ENCODE assay signal across 9 cellular contexts in the genomic region with DNA sequence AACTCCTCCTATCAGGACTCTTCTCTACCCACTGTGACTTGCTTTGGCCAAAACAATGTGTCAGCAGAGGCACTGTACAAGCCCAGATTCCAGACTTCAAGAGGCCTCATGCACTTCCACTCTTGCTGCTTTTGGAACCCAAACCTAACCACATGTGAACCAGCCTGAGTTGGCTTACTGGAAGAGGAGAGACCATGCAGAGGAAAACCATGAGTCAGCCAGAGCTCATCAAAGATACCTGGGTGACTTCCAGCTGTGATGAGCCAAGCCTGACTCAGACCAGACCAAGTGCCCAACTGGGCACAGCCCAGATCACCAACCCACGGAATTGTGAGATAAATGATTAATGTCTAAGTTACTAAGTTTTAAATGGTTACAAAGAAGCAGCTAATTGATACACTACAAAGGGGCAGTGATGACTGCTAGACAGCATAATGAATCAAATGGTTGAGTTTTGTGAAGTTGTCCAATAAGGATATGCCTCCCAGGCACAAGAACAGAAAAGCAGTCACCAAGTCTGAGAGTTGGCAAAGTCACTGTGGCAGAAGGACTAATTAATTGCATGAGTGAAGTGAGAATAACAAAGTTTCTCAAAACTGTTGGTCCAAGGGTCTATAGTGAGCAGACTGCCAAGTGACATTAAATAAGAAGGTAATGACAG. TPM values are rescaled to one million over a fixed set of nuclear protein-coding genes. Genes with fewer than 3 reads are reported as not detected.
A peak's percentile ranks its signal among the peaks of the same experiment; 100 is the strongest.
DNase-seq lines count a peak whose midpoint lies in the region; ATAC-seq and TF ChIP-seq lines count a peak whose summit lies in the region.
"Had no signal": no experiment of that assay in that cellular context is flagged by ENCODE, and none has a peak within 500 bp of the region (broad histone marks: within the 10 kb centered on the region; RNA-seq: fewer than 3 reads in every experiment).

No MANE protein-coding gene starts in this region.

- H3K4me3 ChIP-seq in AG04449 (ENCODE audit: low read depth, low read length) (no peak overlapping the region), endodermal cell (ENCODE audit: low read length) (no peak overlapping the region), stomach (no peak overlapping the region)

- H3K4me1 Mint-ChIP-seq in endodermal cell, result no peaks in the 10 kb centered on the region

- ATAC-seq in GM18907 (IDR thresholded peaks at IDR 0.05; ENCODE audit: unreplicated experiment) (peak; percentile 80), foreskin keratinocyte (peak; percentile 99), GM19467 (IDR thresholded peaks at IDR 0.05; ENCODE audit: unreplicated experiment) (no peak)

- H3K27ac Mint-ChIP-seq in endodermal cell, result no peak overlapping the region

- H3K27me3 ChIP-seq in foreskin keratinocyte (no peaks in the 10 kb centered on the region), endodermal cell (ENCODE audit: control insufficient read depth, insufficient read depth, low read length, poor library complexity, severe bottlenecking) (no peaks in the 10 kb centered on the region), stomach (no peaks in the 10 kb centered on the region)

- peaks cover 15% of the 10 kb centered on the region for H3K4me1 ChIP-seq in foreskin keratinocyte
- H3K4me1 ChIP-seq in endodermal cell (ENCODE audit: control insufficient read depth, insufficient read depth, low read length), result no peaks in the 10 kb centered on the region
- no peaks in the 10 kb centered on the region for H3K4me1 ChIP-seq in stomach

- peaks cover 7% of the 10 kb centered on the region for H3K9me3 ChIP-seq in endodermal cell (ENCODE audit: control insufficient read depth, low read length)
- peaks cover 5 to 19% (median 13%) of the 10 kb centered on the region in 4 donors for H3K9me3 ChIP-seq in stomach

- intact Hi-C loops in stomach (cut with DNase I; ENCODE audit: low total_unique reads), result no loop called here

- H3K27ac ChIP-seq in foreskin keratinocyte (peak overlapping the region; percentile 59), endodermal cell (ENCODE audit: low read depth, low read length) (no peak overlapping the region), stomach (no peak overlapping the region)

- TF ChIP-seq CTCF in AG04449 (IDR thresholded peaks at IDR 0.05; ENCODE audit: insufficient read depth, low read length, missing control alignments), result no peak
- TF ChIP-seq CTCF in foreskin keratinocyte (conservative IDR thresholded peaks at IDR 0.05), result no peak
- TF ChIP-seq CTCF in endodermal cell (conservative IDR thresholded peaks at IDR 0.05), result no peak
- no peak for TF ChIP-seq CTCF in stomach (IDR thresholded peaks at IDR 0.05)

- no peak for TF ChIP-seq EP300 in stomach (IDR thresholded peaks at IDR 0.05)

- H3K36me3 ChIP-seq in endodermal cell (ENCODE audit: control insufficient read depth, insufficient read depth, low read length) (no peaks in the 10 kb centered on the region), stomach (no peaks in the 10 kb centered on the region)

- TF ChIP-seq POLR2A in stomach (IDR thresholded peaks at IDR 0.05), result no peak

- WGBS in endodermal cell (ENCODE audit: insufficient coverage in 1 of 2, insufficient read length in 1 of 2), 2 experiments, result 40 to 76% methylated on average over 1 of the region's 1 CpG
- 38 to 57% (median 50%) methylated on average over 1 of the region's 1 CpG for WGBS in stomach, 5 donors

- H3K27me3 Mint-ChIP-seq in endodermal cell (ENCODE audit: insufficient read depth), result no peaks in the 10 kb centered on the region

- no peak overlapping the region for H3K4me3 Mint-ChIP-seq in endodermal cell
- H3K4me3 Mint-ChIP-seq: neural crest cell had no signal

- peaks cover 12% of the 10 kb centered on the region for H3K9me3 Mint-ChIP-seq in endodermal cell

- DNase-seq in AG04449 (ENCODE audit: low read depth, low spot score), result peak; percentile 97
- peak; percentile 94 for DNase-seq in RKO (ENCODE audit: low spot score)
- DNase-seq in foreskin keratinocyte, result peak; percentile 98 to 99
- DNase-seq in inferior parietal cortex (ENCODE audit: extremely low spot score), result no peak
- DNase-seq in endodermal cell, result no peak
- DNase-seq in stomach, result no peak

- POLR2A ChIA-PET in AG04449 (lab: Yijun Ruan, JAX), result interaction anchor here (0.7 to 1.6 kb wide), 3 partner anchors 10 to 236 kb away, joined by 3 to 4 read pairs (median 3); no protein-coding TSS in a partner anchor

- no peaks in the 10 kb centered on the region for H3K36me3 Mint-ChIP-seq in endodermal cell (ENCODE audit: low read depth)

- H3K9ac ChIP-seq in endodermal cell (ENCODE audit: extremely low read depth, low read length, poor library complexity, severe bottlenecking), result no peak overlapping the region

- CTCF ChIA-PET in AG04449 (lab: Yijun Ruan, JAX), result interaction anchor here (1.4 to 6.1 kb wide), 3 partner anchors 16 to 35 kb away, joined by 3 to 40 read pairs (median 9); a partner anchor contains a TSS

RNA-seq across cellular contexts. Expression of a gene that starts 16.1 kb away (rescaled TPM):
- total RNA-seq in foreskin keratinocyte (1.8 TPM in 2 replicates), endodermal cell (under 1 TPM; 0.57 to 0.95 TPM), stomach (1 to 10 TPM in 2 of 5 donors, under 1 TPM in 2, not detected in 1; 0.58 to 1.8 (median 0.87) TPM)
- polyA plus RNA-seq in foreskin keratinocyte (0.53 and 0.87 TPM in 2 replicates), stomach (1 to 10 TPM in 2 of 3 donors, under 1 TPM in 1; 0.33 to 3.4 (median 3.3) TPM)
- polyA plus RNA-seq in endodermal cell (2013, experiment 1 of 2), result 0.78 TPM
- polyA plus RNA-seq in endodermal cell (2013, experiment 2 of 2), result 0.99 TPM

Comparison
In these comparisons a context has a peak if more than half of its experiments do, and no peak if none do; other contexts are left out.
1. DNase-seq: peak in AG04449 (single experiment), RKO (single experiment) and foreskin keratinocyte (2 of 2); none in inferior parietal cortex (single experiment), endodermal cell (single experiment) and stomach (single experiment).